Comparison of ENCODE assay signal across 26 cellular contexts in the genomic region with DNA sequence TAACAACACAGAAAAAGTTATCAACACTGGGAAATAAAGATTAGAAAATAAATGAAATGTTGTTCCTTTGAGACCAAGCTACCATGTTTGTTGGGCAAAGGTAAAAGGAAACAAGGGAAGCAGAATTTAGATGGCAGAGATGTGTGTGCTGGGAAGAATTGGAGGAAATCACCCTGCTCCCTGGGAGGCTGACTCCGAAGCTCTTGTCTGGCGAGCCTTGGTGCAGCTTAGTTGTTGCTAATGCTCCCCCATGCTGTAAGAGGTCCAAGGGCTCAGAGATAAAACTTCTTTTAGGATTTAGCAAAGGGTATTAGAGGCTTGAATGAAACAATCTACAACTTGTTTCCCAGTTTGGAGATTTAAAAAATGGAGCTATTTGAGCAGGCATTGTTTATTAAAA.
DNase-seq lines count a peak whose midpoint lies in the region; FAIRE-seq and TF ChIP-seq lines count a peak whose summit lies in the region.
"Had no signal": no experiment of that assay in that cellular context is flagged by ENCODE, and none has a peak within 500 bp of the region (broad histone marks: within the 10 kb centered on the region; RNA-seq: fewer than 3 reads in every experiment).

No MANE protein-coding gene starts in this region.

- H3K9me3 Mint-ChIP-seq in neural progenitor cell, result no peaks in the 10 kb centered on the region
- H3K9me3 Mint-ChIP-seq: CD8-positive, alpha-beta T cell had no signal

- H3K27ac Mint-ChIP-seq in neural progenitor cell, result no peak overlapping the region
- H3K27ac Mint-ChIP-seq: B cell; CD8-positive, alpha-beta T cell had no signal

- H3K4me2 ChIP-seq in endothelial cell of umbilical vein (ENCODE audit: insufficient read depth, low read length) (no peak overlapping the region), neural progenitor cell (peak overlapping the region; percentile 39)

- intact Hi-C loops in endothelial cell of umbilical vein (cut with micrococcal nuclease), result no loop called here

- dilution Hi-C loops in endothelial cell of umbilical vein (cut with MboI; ENCODE audit: extremely low pct_ligation_motif_present, low sequenced_read_pairs), result no loop called here

- no TSS peak for BruUV-seq in endothelial cell of umbilical vein (replicated peaks; lab: Mats Ljungman, UMichigan)

- H3K9me3 ChIP-seq in endothelial cell of umbilical vein (replicated peaks; ENCODE audit: control insufficient read depth, insufficient read depth, low read length), result no peaks in the 10 kb centered on the region
- no peaks in the 10 kb centered on the region for H3K9me3 ChIP-seq in neural progenitor cell (ENCODE audit: low read depth)
- H3K9me3 ChIP-seq: SJSA1 had no signal

- H3K4me3 Mint-ChIP-seq in neural progenitor cell, result no peak overlapping the region
- H3K4me3 Mint-ChIP-seq: B cell; CD8-positive, alpha-beta T cell had no signal

- H3K4me1 ChIP-seq in endothelial cell of umbilical vein (ENCODE audit: control insufficient read depth, extremely low read depth, insufficient read depth, low read length) (peaks cover 4% of the 10 kb centered on the region), neural progenitor cell (peaks cover 24% of the 10 kb centered on the region)
- H3K4me1 ChIP-seq: SJSA1 had no signal

- no peak overlapping the region for H3K9ac ChIP-seq in endothelial cell of umbilical vein (replicated peaks; ENCODE audit: extremely low read depth, insufficient read depth, low read length)
- no peak overlapping the region for H3K9ac ChIP-seq in neural progenitor cell
- H3K9ac ChIP-seq: GM23248 had no signal

- no peaks in the 10 kb centered on the region for H3K9me1 ChIP-seq in endothelial cell of umbilical vein (replicated peaks; ENCODE audit: control insufficient read depth, extremely low read depth, insufficient read depth, low read length)

- TF ChIP-seq POLR2A in endothelial cell of umbilical vein (IDR thresholded peaks at IDR 0.05; ENCODE audit: low read depth, low read length), result no peak

- H3K27me3 ChIP-seq in H7 (ENCODE audit: control insufficient read depth, insufficient read depth, low read length) (no peaks in the 10 kb centered on the region), endothelial cell of umbilical vein (ENCODE audit: control insufficient read depth in 2 of 2, insufficient read depth in 2 of 2, low read length in 2 of 2) (no peaks in the 10 kb centered on the region), neural progenitor cell (no peaks in the 10 kb centered on the region)
- H3K27me3 ChIP-seq: SJSA1 had no signal

- no peaks in the 10 kb centered on the region for H3K36me3 Mint-ChIP-seq in neural progenitor cell
- H3K36me3 Mint-ChIP-seq: CD8-positive, alpha-beta T cell had no signal

- DNase-seq in H7 (peak; percentile 2), choroid plexus epithelial cell (ENCODE audit: low read depth) (peak; percentile 25), endothelial cell of umbilical vein (ENCODE audit: low read depth, low spot score) (peak; percentile 85), neural progenitor cell (ENCODE audit: low spot score) (peak; percentile 47), NCI-H187 treated with DMSO at 0.1 percent for 48 hours (lab: John Stamatoyannopoulos, UW) (no peak), COLO668 (lab: John Stamatoyannopoulos, UW; ENCODE audit: unreplicated experiment) (no peak)
- no peak for DNase-seq in effector CD8-positive, alpha-beta T cell (lab: John Stamatoyannopoulos, UW)
- DNase-seq: CD8-positive, alpha-beta T cell; DMS153; DND-41; GM23248; HCEC 1CT; Kasumi-1; NCI-H1105 treated with DMSO at 0.1 percent for 48 hours; NCI-H146; NCI-H2029; NCI-H446 treated with DMSO at 0.1 percent for 48 hours; NCI-H526; Right ventricle myocardium superior; RPMI8226 had no signal

- CTCF ChIA-PET in endothelial cell of umbilical vein (lab: Charles Lee), result interaction anchor here (0.8 kb wide), 1 partner anchor 31 kb away, joined by 4 read pairs; no protein-coding TSS in a partner anchor

- peak overlapping the region; percentile 33 for H2AFZ ChIP-seq in endothelial cell of umbilical vein (ENCODE audit: low read depth, low read length)
- peak overlapping the region; percentile 64 for H2AFZ ChIP-seq in neural progenitor cell (replicated peaks)
- H2AFZ ChIP-seq: GM23248 had no signal

- H4K20me1 ChIP-seq in endothelial cell of umbilical vein (replicated peaks; ENCODE audit: control insufficient read depth, extremely low read depth, insufficient read depth, low read length) (no peaks in the 10 kb centered on the region), neural progenitor cell (ENCODE audit: low read depth) (no peaks in the 10 kb centered on the region)

- H3K27ac ChIP-seq in endothelial cell of umbilical vein (ENCODE audit: insufficient read depth, low read depth, low read length), result no peak overlapping the region
- peak overlapping the region; percentile 11 for H3K27ac ChIP-seq in neural progenitor cell
- H3K27ac ChIP-seq: C4-2B, GM23248, SJSA1 had no signal

- TF ChIP-seq CTCF in choroid plexus epithelial cell (conservative IDR thresholded peaks at IDR 0.05; ENCODE audit: low read depth, low read length), result no peak
- no peak for TF ChIP-seq CTCF in endothelial cell of umbilical vein (IDR thresholded peaks at IDR 0.05; ENCODE audit: extremely low read depth in 1 of 2, insufficient read depth in 1 of 2, low read depth in 1 of 2, low read length in 2 of 2)
- no peak for TF ChIP-seq CTCF in neural progenitor cell (IDR thresholded peaks at IDR 0.05)

- H3K79me2 ChIP-seq in endothelial cell of umbilical vein (ENCODE audit: control insufficient read depth, insufficient read depth, low read length) (no peaks in the 10 kb centered on the region), neural progenitor cell (ENCODE audit: low read depth) (no peaks in the 10 kb centered on the region)

- peak; percentile 37 for FAIRE-seq in endothelial cell of umbilical vein (lab: Jason Lieb, UNC)
- FAIRE-seq: GM12892, HTR-8/SVneo, K562 had no signal

- no peaks in the 10 kb centered on the region for H3F3A ChIP-seq in neural progenitor cell (ENCODE audit: low read depth)

- POLR2A ChIA-PET in endothelial cell of umbilical vein (lab: Charles Lee), result no interaction called here

- peaks cover 24% of the 10 kb centered on the region for H3K4me1 Mint-ChIP-seq in neural progenitor cell
- H3K4me1 Mint-ChIP-seq: B cell had no signal

- H3K36me3 ChIP-seq in H7 (replicated peaks; ENCODE audit: control insufficient read depth, insufficient read depth, low read length) (no peaks in the 10 kb centered on the region), endothelial cell of umbilical vein (ENCODE audit: control insufficient read depth in 2 of 2, extremely low read depth in 1 of 2, insufficient read depth in 2 of 2, low read length in 2 of 2) (no peaks in the 10 kb centered on the region), neural progenitor cell (no peaks in the 10 kb centered on the region)
- H3K36me3 ChIP-seq: SJSA1 had no signal

- H3K4me3 ChIP-seq in H7 (ENCODE audit: insufficient read depth, low read depth, low read length) (no peak overlapping the region), choroid plexus epithelial cell (ENCODE audit: low read depth, low read length) (no peak overlapping the region), endothelial cell of umbilical vein (replicated peaks in 1 of 3; ENCODE audit: insufficient read depth in 1 of 3, low read depth in 1 of 3, low read length in 3 of 3) (no peak overlapping the region), neural progenitor cell (no peak overlapping the region)
- H3K4me3 ChIP-seq: GM23248, K562, SJSA1 had no signal

- no peaks in the 10 kb centered on the region for H3K27me3 Mint-ChIP-seq in neural progenitor cell (ENCODE audit: insufficient read depth, low read depth)

TF ChIP-seq in endothelial cell of umbilical vein, 7 proteins besides CTCF, POLR2A, EP300 and RAD21:
- no peak for TF ChIP-seq GATA2 (IDR thresholded peaks at IDR 0.05; ENCODE audit: insufficient read depth, insufficient read length, low read depth, low read length)
- no peak for TF ChIP-seq FOS (IDR thresholded peaks at IDR 0.05; ENCODE audit: borderline replicate concordance, insufficient read depth, low read length)
- TF ChIP-seq EZH2 (IDR thresholded peaks at IDR 0.05; ENCODE audit: borderline replicate concordance, low read depth, low read length, severe bottlenecking), result no peak
TF ChIP-seq in endothelial cell of umbilical vein: peak in this region for 0.

Comparison
In these comparisons a context has a peak if more than half of its experiments do, and no peak if none do; other contexts are left out.
1. DNase-seq: peak in H7 (single experiment), choroid plexus epithelial cell (single experiment), endothelial cell of umbilical vein (single experiment) and neural progenitor cell (single experiment); none in NCI-H187 treated with DMSO at 0.1 percent for 48 hours (single experiment), COLO668 (single experiment) and effector CD8-positive, alpha-beta T cell (single experiment).